15 cellular contexts compared by ENCODE assay signal in genomic region chr17:57876866-57877237, GRCh38. TPM values are rescaled to one million over a fixed set of nuclear protein-coding genes. Genes with fewer than 3 reads are reported as not detected.
A peak's percentile ranks its signal among the peaks of the same experiment; 100 is the strongest.
DNase-seq lines count a peak whose midpoint lies in the region; ATAC-seq and TF ChIP-seq lines count a peak whose summit lies in the region.
"Had no signal": no experiment of that assay in that cellular context is flagged by ENCODE, and none has a peak within 500 bp of the region (broad histone marks: within the 10 kb centered on the region; RNA-seq: fewer than 3 reads in every experiment).

No MANE protein-coding gene starts in this region.

- H3K79me2 ChIP-seq in Loucy (ENCODE audit: insufficient read depth, low read length) (no peaks in the 10 kb centered on the region), mammary epithelial cell (ENCODE audit: insufficient read depth, low read length) (no peaks in the 10 kb centered on the region)

- H3K4me3 Mint-ChIP-seq in CD8-positive, alpha-beta T cell: no peak overlapping the region
- H3K4me3 Mint-ChIP-seq: activated CD8-positive, alpha-beta T cell treated with anti-CD3 and anti-CD28 coated beads for 36 hours; CD8-positive, alpha-beta memory T cell; stimulated activated naive CD8-positive, alpha-beta T cell treated with anti-CD3 and anti-CD28 coated beads, Interleukin-15, amount 100 ng/mL, for 72 hours had no signal

- H3K27me3 Mint-ChIP-seq in CD8-positive, alpha-beta T cell (ENCODE audit: low read depth): peaks cover 28% of the 10 kb centered on the region

- 0 out of 2 replicates have a peak, but pooled peaks cover 4% of the 10 kb centered on the region for H3F3A ChIP-seq in Loucy (ENCODE audit: low read depth)

- H3K4me3 ChIP-seq in Loucy (ENCODE audit: low read length, poor library complexity, severe bottlenecking) (peak overlapping the region; percentile 7), mammary epithelial cell (replicated peaks in 1 of 3; ENCODE audit: insufficient read depth in 1 of 3, low read depth in 2 of 3, low read length in 3 of 3) (no peak overlapping the region), tibial artery (no peak overlapping the region), body of pancreas (no peak overlapping the region)
- H3K4me3 ChIP-seq in CD8-positive, alpha-beta T cell (ENCODE audit: low read depth, low read length): no peak overlapping the region

- H3K4me1 Mint-ChIP-seq in CD8-positive, alpha-beta T cell (ENCODE audit: low read depth): peaks cover 24% of the 10 kb centered on the region

- no peak overlapping the region for H3K27ac Mint-ChIP-seq in CD8-positive, alpha-beta T cell
- H3K27ac Mint-ChIP-seq: activated CD8-positive, alpha-beta T cell treated with anti-CD3 and anti-CD28 coated beads for 36 hours; CD8-positive, alpha-beta memory T cell; stimulated activated naive CD8-positive, alpha-beta T cell treated with anti-CD3 and anti-CD28 coated beads, Interleukin-15, amount 100 ng/mL, for 72 hours had no signal

- no peaks in the 10 kb centered on the region for H3K9me2 ChIP-seq in Loucy (replicated peaks; ENCODE audit: low read depth, low read length)

- H3K4me1 ChIP-seq in Loucy (ENCODE audit: insufficient read depth, low read length, poor library complexity, severe bottlenecking): peaks cover 63% of the 10 kb centered on the region
- H3K4me1 ChIP-seq in mammary epithelial cell (ENCODE audit: insufficient read depth, low read length): peaks cover 72% of the 10 kb centered on the region
- peaks cover 7 to 83% (median 74%) of the 10 kb centered on the region in 4 donors for H3K4me1 ChIP-seq in tibial artery
- peaks cover 60% of the 10 kb centered on the region for H3K4me1 ChIP-seq in body of pancreas
- peaks cover 5% of the 10 kb centered on the region for H3K4me1 ChIP-seq in CD8-positive, alpha-beta T cell (ENCODE audit: insufficient read depth, low read length)

- dilution Hi-C loops in mammary epithelial cell (cut with HindIII; ENCODE audit: low sequenced_read_pairs): no loop called here

- H3K27ac ChIP-seq in mammary epithelial cell (ENCODE audit: insufficient read depth, low read depth, low read length) (no peak overlapping the region), layer of hippocampus (ENCODE audit: low read depth, low read length) (peak overlapping the region; percentile 95), tibial artery (peak overlapping the region; percentile 79 to 84), body of pancreas (peak overlapping the region in 1 of 4 donors; percentile 83)
- no peak overlapping the region for H3K27ac ChIP-seq in CD8-positive, alpha-beta T cell (ENCODE audit: low read depth, low read length)

- POLR2A ChIA-PET in CD8-positive, alpha-beta T cell (lab: Charles Lee): no interaction called here

- H3K9me3 ChIP-seq in Loucy (ENCODE audit: insufficient read depth, low read depth, low read length) (no peaks in the 10 kb centered on the region), mammary epithelial cell (replicated peaks; ENCODE audit: insufficient read depth, low read length) (no peaks in the 10 kb centered on the region), tibial artery (no peaks in the 10 kb centered on the region), body of pancreas (no peaks in the 10 kb centered on the region)
- H3K9me3 ChIP-seq in CD8-positive, alpha-beta T cell (ENCODE audit: low read length): no peaks in the 10 kb centered on the region

- H4K20me1 ChIP-seq in Loucy (ENCODE audit: insufficient read depth, low read length, poor library complexity, severe bottlenecking): no peaks in the 10 kb centered on the region
- no peaks in the 10 kb centered on the region for H4K20me1 ChIP-seq in mammary epithelial cell (ENCODE audit: insufficient read depth, low read length)

- TF ChIP-seq POLR2A in body of pancreas (IDR thresholded peaks at IDR 0.05): no peak

- BruUV-seq in mammary epithelial cell (replicated peaks; lab: Mats Ljungman, UMichigan): no TSS peak

- no peak overlapping the region for H2AFZ ChIP-seq in Loucy (ENCODE audit: low read length)
- H2AFZ ChIP-seq in mammary epithelial cell (ENCODE audit: low read depth, low read length): peak overlapping the region; percentile 43

- no peak for DNase-seq in mammary epithelial cell
- DNase-seq in tibial artery: no peak
- DNase-seq in body of pancreas: no peak
- no peak for DNase-seq in CD8-positive, alpha-beta T cell
- DNase-seq: activated CD8-positive, alpha-beta T cell treated with anti-CD3 and anti-CD28 coated beads for 36 hours; activated gamma-delta T cell treated with Interleukin-2 at 50 U/mL for 16 hours; CD8-positive, alpha-beta memory T cell; central memory CD4-positive, alpha-beta T cell; NCI-H1105 treated with DMSO at 0.1 percent for 48 hours; NCI-H446; stimulated activated naive CD8-positive, alpha-beta T cell treated with anti-CD3 and anti-CD28 coated beads, Interleukin-15, amount 100 ng/mL, for 72 hours; T1000 had no signal

- no peaks in the 10 kb centered on the region for H3K36me3 ChIP-seq in Loucy (ENCODE audit: insufficient read depth, low read length)
- no peaks in the 10 kb centered on the region for H3K36me3 ChIP-seq in mammary epithelial cell (ENCODE audit: insufficient read depth, low read length)
- peaks cover 10 to 31% (median 25%) of the 10 kb centered on the region in 3 donors for H3K36me3 ChIP-seq in tibial artery
- H3K36me3 ChIP-seq in body of pancreas (replicated peaks in 1 of 2; ENCODE audit: insufficient read depth in 1 of 2, low read depth in 2 of 2): no peaks in the 10 kb centered on the region
- no peaks in the 10 kb centered on the region for H3K36me3 ChIP-seq in CD8-positive, alpha-beta T cell (ENCODE audit: insufficient read depth, low read length)

- CTCF ChIA-PET in mammary epithelial cell (lab: Charles Lee; ENCODE audit: low non-redundant PET): no interaction called here
- CTCF ChIA-PET in CD8-positive, alpha-beta T cell (lab: Charles Lee): interaction anchor here (0.8 kb wide), 1 partner anchor 16 kb away, joined by 3 read pairs; no protein-coding TSS in a partner anchor

- H3K9me3 Mint-ChIP-seq in CD8-positive, alpha-beta T cell: no peaks in the 10 kb centered on the region
- H3K9me3 Mint-ChIP-seq: activated CD8-positive, alpha-beta T cell treated with anti-CD3 and anti-CD28 coated beads for 36 hours; CD8-positive, alpha-beta memory T cell; stimulated activated naive CD8-positive, alpha-beta T cell treated with anti-CD3 and anti-CD28 coated beads, Interleukin-15, amount 100 ng/mL, for 72 hours had no signal

- peak overlapping the region; percentile 52 for H3K4me2 ChIP-seq in Loucy (ENCODE audit: low read depth, low read length, poor library complexity, severe bottlenecking)
- no peak overlapping the region for H3K4me2 ChIP-seq in mammary epithelial cell (ENCODE audit: insufficient read depth, low read depth, low read length)

- in situ Hi-C loops in mammary epithelial cell (cut with MboI; ENCODE audit: low sequenced_read_pairs in 2 of 2): no loop called here

- no peak for TF ChIP-seq CTCF in Loucy (conservative IDR thresholded peaks at IDR 0.05; ENCODE audit: low read length)
- TF ChIP-seq CTCF in mammary epithelial cell (conservative IDR thresholded peaks at IDR 0.05 in 1 of 2, IDR thresholded peaks at IDR 0.05 in 1 of 2; ENCODE audit: extremely low read depth in 1 of 2, insufficient read depth in 1 of 2, low read depth in 1 of 2, low read length in 2 of 2): no peak
- no peak for TF ChIP-seq CTCF in tibial artery (IDR thresholded peaks at IDR 0.05)
- TF ChIP-seq CTCF in body of pancreas (IDR thresholded peaks at IDR 0.05): no peak
- no peak for TF ChIP-seq CTCF in CD8-positive, alpha-beta T cell (IDR thresholded peaks at IDR 0.05)

- intact Hi-C loops in mammary epithelial cell (cut with micrococcal nuclease): no loop called here
- intact Hi-C loops in tibial artery (cut with DNase I; ENCODE audit: low total_unique reads): no loop called here
- intact Hi-C loops in body of pancreas (cut with DNase I): no loop called here
- intact Hi-C loops in CD8-positive, alpha-beta T cell (cut with DNase I, micrococcal nuclease): no loop called here

- ATAC-seq in body of pancreas: no peak
- no peak for ATAC-seq in CD8-positive, alpha-beta T cell
- no peak for ATAC-seq in HG03457 (IDR thresholded peaks at IDR 0.05; ENCODE audit: unreplicated experiment)
- ATAC-seq: activated CD8-positive, alpha-beta T cell treated with anti-CD3 and anti-CD28 coated beads for 36 hours had no signal

- H3K27me3 ChIP-seq in Loucy (ENCODE audit: insufficient read depth, low read length, poor library complexity, severe bottlenecking) (no peaks in the 10 kb centered on the region), mammary epithelial cell (ENCODE audit: insufficient read depth, low read length) (no peaks in the 10 kb centered on the region), layer of hippocampus (ENCODE audit: control insufficient read depth, insufficient read depth, low read length) (no peaks in the 10 kb centered on the region), tibial artery (no peaks in the 10 kb centered on the region), body of pancreas (no peaks in the 10 kb centered on the region)
- peaks cover 3% of the 10 kb centered on the region for H3K27me3 ChIP-seq in CD8-positive, alpha-beta T cell (ENCODE audit: insufficient read depth, low read length)

- peak overlapping the region; percentile 34 for H3K9ac ChIP-seq in Loucy (ENCODE audit: low read depth, low read length, poor library complexity, severe bottlenecking)
- no peak overlapping the region for H3K9ac ChIP-seq in mammary epithelial cell (ENCODE audit: insufficient read depth, low read length)

- 5% methylated on average over 2 of the region's 2 CpGs for WGBS in mammary epithelial cell (ENCODE audit: low coverage, missing lambda C conversion rate)
- 63 to 65% methylated on average over 1 to 2 of the region's 2 CpGs for WGBS in body of pancreas, 2 donors

- no peaks in the 10 kb centered on the region for H3K36me3 Mint-ChIP-seq in CD8-positive, alpha-beta T cell
- H3K36me3 Mint-ChIP-seq: CD8-positive, alpha-beta memory T cell had no signal

RNA-seq across cellular contexts. Expression of gene MRPS23, which starts 27.0 kb away (rescaled TPM):
- total RNA-seq in mammary epithelial cell (10 to 100 TPM; 17.7 to 48.4 TPM), body of pancreas (10 to 100 TPM in 1 of 2 donors, 1 to 10 TPM in 1; 1.3 to 13.7 TPM)
- 63.7 TPM for polyA plus RNA-seq in mammary epithelial cell
- polyA minus RNA-seq in mammary epithelial cell: 9.9 TPM
- total RNA-seq in CD8-positive, alpha-beta T cell: 10 to 100 TPM; 16.2 to 17.2 TPM

Comparison
In these comparisons a context has a peak if more than half of its experiments do, and no peak if none do; other contexts are left out.
1. H3K27ac ChIP-seq: peak in layer of hippocampus (single experiment) and tibial artery (2 of 2); none in mammary epithelial cell (single experiment) and CD8-positive, alpha-beta T cell (single experiment).